In genomic region chr16:2474877-2475412, GRCh38 we compare ENCODE assay signal across 1 cellular context.
TF ChIP-seq lines count a peak whose summit lies in the region.

Gene TBC1D24 (plus strand): TSS chr16:2475127. CDS start chr16:2496149, 21,022 bp downstream.

TF ChIP-seq in SK-N-SH, 30 proteins besides CTCF, POLR2A, EP300 and RAD21 (continued from another document):
- TF ChIP-seq PBX3 (IDR thresholded peaks at IDR 0.05), result no peak
- no peak for TF ChIP-seq RXRA (IDR thresholded peaks at IDR 0.05; ENCODE audit: borderline replicate concordance, low read depth)
- TF ChIP-seq GATA2 (CRISPR knock-in tag; IDR thresholded peaks at IDR 0.05), result no peak
- no peak for TF ChIP-seq SIN3A (IDR thresholded peaks at IDR 0.05; ENCODE audit: borderline replicate concordance, low read depth, low read length)
- no peak for TF ChIP-seq CHD2 (IDR thresholded peaks at IDR 0.05; ENCODE audit: low read length, partially characterized antibody)
- no peak for TF ChIP-seq USF2 (IDR thresholded peaks at IDR 0.05; ENCODE audit: borderline replicate concordance, low read depth, low read length)
- TF ChIP-seq, protein P1, sequence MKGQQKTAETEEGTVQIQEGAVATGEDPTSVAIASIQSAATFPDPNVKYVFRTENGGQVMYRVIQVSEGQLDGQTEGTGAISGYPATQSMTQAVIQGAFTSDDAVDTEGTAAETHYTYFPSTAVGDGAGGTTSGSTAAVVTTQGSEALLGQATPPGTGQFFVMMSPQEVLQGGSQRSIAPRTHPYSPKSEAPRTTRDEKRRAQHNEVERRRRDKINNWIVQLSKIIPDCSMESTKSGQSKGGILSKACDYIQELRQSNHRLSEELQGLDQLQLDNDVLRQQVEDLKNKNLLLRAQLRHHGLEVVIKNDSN (IDR thresholded peaks at IDR 0.05; ENCODE audit: borderline replicate concordance, low read depth), result no peak
- TF ChIP-seq NRF1 (IDR thresholded peaks at IDR 0.05; ENCODE audit: low read depth, low read length), result peak; percentile 87
- TF ChIP-seq SMC3 (IDR thresholded peaks at IDR 0.05; ENCODE audit: low read depth, low read length), result no peak
- no peak for TF ChIP-seq JUND (IDR thresholded peaks at IDR 0.05)
- TF ChIP-seq EZH2phosphoT487 (IDR thresholded peaks at IDR 0.05; ENCODE audit: borderline replicate concordance, low read depth), result no peak
- TF ChIP-seq TEAD4 (IDR thresholded peaks at IDR 0.05; ENCODE audit: borderline replicate concordance, insufficient read depth), result no peak
TF ChIP-seq in SK-N-SH: peak in this region for 3.
